In genomic region chr16:27932542-27933178, GRCh38 we compare ENCODE assay signal across 25 cellular contexts.
"Had no signal": no experiment of that assay in that cellular context is flagged by ENCODE, and none has a peak within 500 bp of the region (broad histone marks: within the 10 kb centered on the region; RNA-seq: fewer than 3 reads in every experiment).

No MANE protein-coding gene starts in this region.

- H3K27me3 ChIP-seq: colonic mucosa had no signal

- H3K9me3 ChIP-seq: colonic mucosa, gastrocnemius medialis, lower lobe of right lung had no signal

- ATAC-seq: effector memory CD8-positive, alpha-beta T cell; esophagus mucosa; gastrocnemius medialis; heart right ventricle; left cardiac atrium; left lung; left ventricle myocardium superior; lower lobe of right lung; mucosa of descending colon had no signal

- FAIRE-seq: endometrium, islet of Langerhans, keratinocyte had no signal

- DNase-seq: colonic mucosa; cortex of kidney; effector CD8-positive, alpha-beta T cell; effector memory CD8-positive, alpha-beta T cell; endodermal cell; erythroblast; esophagus squamous epithelium; foreskin fibroblast; foreskin melanocyte; gastrocnemius medialis; glutamatergic neuron; head of caudate nucleus; heart right ventricle; hippocampal formation; left cardiac atrium; left lung; left ventricle myocardium superior; lower lobe of right lung; mesenchymal stem cell; mucosa of descending colon had no signal

- H3K27ac ChIP-seq: colonic mucosa, epithelial cell of prostate, esophagus squamous epithelium, gastrocnemius medialis, heart right ventricle, left lung, lower lobe of right lung had no signal

- H3K4me3 ChIP-seq: colonic mucosa, esophagus squamous epithelium, gastrocnemius medialis, heart right ventricle, left lung, lower lobe of right lung, mucosa of descending colon had no signal

- H3K36me3 ChIP-seq: colonic mucosa, esophagus squamous epithelium, gastrocnemius medialis, heart right ventricle, left lung, lower lobe of right lung had no signal

- H3K4me1 ChIP-seq: colonic mucosa, esophagus squamous epithelium, gastrocnemius medialis, heart right ventricle, left lung, lower lobe of right lung had no signal
